ENCODE assay signal across 8 cellular contexts in genomic region chr11:27718346-27718852, GRCh38. TPM values are rescaled to one million over a fixed set of nuclear protein-coding genes. Genes with fewer than 3 reads are reported as not detected.
DNase-seq lines count a peak whose midpoint lies in the region; ATAC-seq, FAIRE-seq and TF ChIP-seq lines count a peak whose summit lies in the region.

No MANE protein-coding gene starts in this region.

- no peaks in the 10 kb centered on the region for H3K9me3 ChIP-seq in vagina

- no peak for TF ChIP-seq CTCF in vagina (IDR thresholded peaks at IDR 0.05)

- no peaks in the 10 kb centered on the region for H3K36me3 ChIP-seq in vagina

- intact Hi-C loops in vagina (cut with DNase I), result no loop called here

- no peak for FAIRE-seq in GM19239 (lab: Jason Lieb, UNC)

- H3K27me3 ChIP-seq in vagina, result peaks cover 8% of the 10 kb centered on the region

- DNase-seq in ELR (ENCODE audit: low read depth) (peak; percentile 93), NCI-H2227 (lab: John Stamatoyannopoulos, UW; ENCODE audit: unreplicated experiment) (peak; percentile 79), caudate nucleus (lab: John Stamatoyannopoulos, UW) (peak in 44 of 61 donors; percentile 8 to 89 (median 58)), left lobe of liver (ENCODE audit: low spot score) (no peak), vagina (ENCODE audit: extremely low spot score in 2 of 2) (no peak), GM19239 (ENCODE audit: insufficient read length, low spot score) (no peak), SW 1271 (lab: John Stamatoyannopoulos, UW) (no peak)

- H3K4me3 ChIP-seq in vagina, result peak overlapping the region; percentile 35 to 39

- H3K27ac ChIP-seq in caudate nucleus (ENCODE audit: low read depth, low read length) (no peak overlapping the region), vagina (no peak overlapping the region)

- peaks cover 29% of the 10 kb centered on the region for H3K4me1 ChIP-seq in vagina

- ATAC-seq in left lobe of liver, result peak; percentile 43
- no peak for ATAC-seq in HG02642 (IDR thresholded peaks at IDR 0.05; ENCODE audit: poor library complexity, unreplicated experiment)

- no peak for TF ChIP-seq POLR2A in vagina (IDR thresholded peaks at IDR 0.05)

RNA-seq across cellular contexts. Expression of gene BDNF, which starts 18.1 kb away (rescaled TPM):
- 0.05 TPM for total RNA-seq in left lobe of liver
- 0.25 TPM for total RNA-seq in vagina

Comparison
In these comparisons a context has a peak if more than half of its experiments do, and no peak if none do; other contexts are left out.
1. DNase-seq: peak in ELR (single experiment), NCI-H2227 (single experiment) and caudate nucleus (44 of 61); none in left lobe of liver (single experiment), vagina (0 of 2), GM19239 (single experiment) and SW 1271 (0 of 2).